25 cellular contexts compared by ENCODE assay signal in genomic region chr2:18342901-18343300, GRCh38.
"Had no signal": no experiment of that assay in that cellular context is flagged by ENCODE, and none has a peak within 500 bp of the region (broad histone marks: within the 10 kb centered on the region; RNA-seq: fewer than 3 reads in every experiment).

No MANE protein-coding gene starts in this region.

- H3K4me1 ChIP-seq: suprapubic skin, testis, tibial nerve, transverse colon, upper lobe of right lung, uterus, vagina had no signal

- H3K9me3 ChIP-seq: stomach, suprapubic skin, testis, thoracic aorta, thyroid gland, tibial artery, tibial nerve, transverse colon, upper lobe of left lung, upper lobe of right lung, uterus, vagina had no signal

- ATAC-seq: stimulated activated effector memory CD8-positive, alpha-beta T cell treated with anti-CD3 and anti-CD28 coated beads, Interleukin-12 subunit alpha, Interleukin-12 subunit beta, amount 100 ng/mL, for 72 hours; stimulated activated memory B cell treated with anti-CD40 and anti-IgM and Interleukin-4, amounts not matched to agents 10 μg/mL and 1 μg/mL and 100 μg/mL, for 72 hours; stimulated activated naive B cell treated with anti-CD40 and anti-IgM and Interleukin-4, amounts not matched to agents 10 μg/mL and 1 μg/mL and 100 μg/mL, for 72 hours; stimulated activated naive CD8-positive, alpha-beta T cell treated with anti-CD3 and anti-CD28 coated beads, Interleukin-15, amount 100 ng/mL, for 72 hours; stimulated activated naive CD8-positive, alpha-beta T cell treated with anti-CD3 and anti-CD28 coated beads, Interleukin-15, Interleukin-2, amounts not matched to agents 100 U/mL and 50 U/mL, for 24 hours; upper lobe of right lung had no signal

- H3K36me3 ChIP-seq: stomach, suprapubic skin, thoracic aorta, thyroid gland, tibial artery, tibial nerve, transverse colon, upper lobe of left lung, upper lobe of right lung, uterus, vagina had no signal

- H3K4me3 ChIP-seq: stomach, suprapubic skin, testis, thoracic aorta, thyroid gland, tibial artery, tibial nerve, transverse colon, upper lobe of left lung, upper lobe of right lung, uterus, vagina had no signal

- H3K27me3 ChIP-seq: stomach, suprapubic skin, testis, thyroid gland, tibial artery, tibial nerve, transverse colon, upper lobe of left lung, upper lobe of right lung, uterus, vagina had no signal

- DNase-seq: stimulated activated CD4-positive, alpha-beta T cell treated with anti-CD3 and anti-CD28 coated beads, Interleukin-2, amount 100 ng/mL, for 48 hours; stimulated activated CD4-positive, alpha-beta T cell treated with anti-CD3 and anti-CD28 coated beads, Interleukin-4, amount 100 ng/mL, for 1 hour; stimulated activated CD4-positive, alpha-beta T cell treated with anti-CD3 and anti-CD28 coated beads, Interleukin-4, amount 100 ng/mL, for 24 hours; stimulated activated CD4-positive, alpha-beta T cell treated with anti-CD3 and anti-CD28 coated beads, Interleukin-4, amount 100 ng/mL, for 4 hours; stimulated activated CD8-positive, alpha-beta memory T cell treated with anti-CD3 and anti-CD28 coated beads, Interleukin-4, amount 100 ng/mL, for 48 hours; stimulated activated naive B cell treated with anti-CD40 and anti-IgM and Interleukin-4, amounts not matched to agents 10 μg/mL and 1 μg/mL and 100 μg/mL, for 72 hours; stimulated activated naive CD4-positive, alpha-beta T cell; stimulated activated naive CD4-positive, alpha-beta T cell treated with Interleukin-2 at 50 U/mL for 16 hours; stimulated activated naive CD8-positive, alpha-beta T cell treated with anti-CD3 and anti-CD28 coated beads, Interleukin-15, amount 100 ng/mL, for 72 hours; stimulated activated naive CD8-positive, alpha-beta T cell treated with anti-CD3 and anti-CD28 coated beads, Interleukin-15, Interleukin-2, amounts not matched to agents 100 U/mL and 50 U/mL, for 24 hours; stomach; substantia nigra; testis; thyroid gland; tibial artery; transverse colon; upper lobe of left lung; upper lobe of right lung; uterus had no signal

- H3K27ac ChIP-seq: stomach, suprapubic skin, testis, thoracic aorta, thyroid gland, tibial artery, tibial nerve, transverse colon, upper lobe of left lung, upper lobe of right lung, uterus, vagina had no signal
